5 cellular contexts compared by ENCODE assay signal in the genomic region with DNA sequence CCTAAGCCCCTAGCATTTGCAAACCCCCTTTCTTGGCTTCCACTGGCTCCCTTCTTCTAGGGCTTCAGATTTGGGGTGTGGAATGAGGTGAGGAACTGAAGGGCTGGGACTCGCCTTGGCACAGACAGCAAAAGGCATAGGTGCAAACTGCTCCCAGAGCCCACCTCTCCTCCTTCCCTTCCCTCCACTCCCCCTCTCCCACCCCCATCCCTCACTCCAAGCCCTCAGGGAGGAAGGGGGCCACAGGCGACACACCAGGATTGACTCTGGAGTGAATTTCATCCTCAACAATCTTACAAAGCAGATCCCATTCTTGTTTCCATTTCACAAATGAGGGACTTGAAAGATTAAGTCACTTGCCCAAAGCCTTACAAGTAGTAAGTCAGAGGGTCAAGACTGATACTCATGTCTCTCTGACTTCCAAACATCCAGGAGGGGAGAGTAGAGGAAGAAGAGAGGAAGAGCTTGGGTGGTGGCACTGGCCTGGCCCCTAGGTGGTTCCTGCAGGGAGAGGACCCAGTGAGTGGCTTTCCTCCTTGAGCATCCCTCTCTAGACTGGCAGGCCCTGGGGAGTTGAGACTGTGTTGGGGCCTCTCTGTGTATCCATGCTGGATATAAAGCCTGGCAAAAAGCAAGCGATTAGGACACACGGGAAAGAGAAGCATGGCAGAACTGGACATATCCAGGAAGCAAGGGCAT.
"Had no signal": no experiment of that assay in that cellular context is flagged by ENCODE, and none has a peak within 500 bp of the region (broad histone marks: within the 10 kb centered on the region; RNA-seq: fewer than 3 reads in every experiment).

No MANE protein-coding gene starts in this region.

- H3K9ac ChIP-seq: GM23248 had no signal

- DNase-seq: GM23248, GOT3, H7, HCEC 1CT, IMR-90 had no signal

- H3K4me3 ChIP-seq: GM23248 had no signal

- H3K27ac ChIP-seq: GM23248 had no signal

- H2AFZ ChIP-seq: GM23248 had no signal
